1 cellular context compared by ENCODE assay signal in genomic region chr6:15533379-15534044, GRCh38.
TF ChIP-seq lines count a peak whose summit lies in the region.

No MANE protein-coding gene starts in this region.

TF ChIP-seq in K562, 482 proteins besides CTCF, POLR2A, EP300 and RAD21:
- TF ChIP-seq BDP1 (IDR thresholded peaks at IDR 0.05; ENCODE audit: insufficient read depth, insufficient read length) (no peak), FIP1L1 (IDR thresholded peaks at IDR 0.05; ENCODE audit: low read depth, low read length, poor library complexity, severe bottlenecking) (no peak), FOSL1 (tag; conservative IDR thresholded peaks at IDR 0.05) (peak; percentile 29; the same call in 1 of the 2 replicates), FOXO4 (CRISPR knock-in tag; IDR thresholded peaks at IDR 0.05) (no peak), ZNF354B (CRISPR knock-in tag; IDR thresholded peaks at IDR 0.05) (no peak), ZFP91 (CRISPR knock-in tag; IDR thresholded peaks at IDR 0.05) (no peak), CEBPG (CRISPR knock-in tag; IDR thresholded peaks at IDR 0.05) (peak; percentile 6; the same call in 1 of the 2 replicates), CEBPG (tag; conservative IDR thresholded peaks at IDR 0.05 in 1 of 2, IDR thresholded peaks at IDR 0.05 in 1 of 2) (no peak), LARP7 (IDR thresholded peaks at IDR 0.05) (no peak), HMG20B (CRISPR knock-in tag; IDR thresholded peaks at IDR 0.05) (no peak), CREM (IDR thresholded peaks at IDR 0.05; ENCODE audit: low read depth) (no peak), ELK1 (CRISPR knock-in tag; IDR thresholded peaks at IDR 0.05) (no peak), JUND (IDR thresholded peaks at IDR 0.05; ENCODE audit: borderline replicate concordance, low read depth, low read length) (peak; percentile 48; the same call in 1 of the 2 replicates), JUND (tag; IDR thresholded peaks at IDR 0.05; ENCODE audit: borderline replicate concordance, low read depth, low read length) (no peak), PURB (CRISPR knock-in tag; IDR thresholded peaks at IDR 0.05; ENCODE audit: low read depth) (no peak), ZNF253 (CRISPR knock-in tag; conservative IDR thresholded peaks at IDR 0.05) (no peak), MAFG (tag; conservative IDR thresholded peaks at IDR 0.05) (no peak), ZC3H11A (IDR thresholded peaks at IDR 0.05; ENCODE audit: low read depth, low read length) (no peak), DACH1 (IDR thresholded peaks at IDR 0.05; ENCODE audit: partially characterized antibody) (peak; percentile 39), MEIS2 (IDR thresholded peaks at IDR 0.05; ENCODE audit: partially characterized antibody) (peak; percentile 14), ARHGAP35 (IDR thresholded peaks at IDR 0.05; ENCODE audit: partially characterized antibody) (no peak), KDM1A (IDR thresholded peaks at IDR 0.05) (no peak), BRCA1 (IDR thresholded peaks at IDR 0.05) (no peak), BRCA1 (CRISPR knock-in tag; IDR thresholded peaks at IDR 0.05) (no peak), CBX5 (IDR thresholded peaks at IDR 0.05; ENCODE audit: borderline replicate concordance, low read depth) (no peak), USF1 (CRISPR knock-in tag; IDR thresholded peaks at IDR 0.05) (peak; percentile 24; the same call in 1 of the 2 replicates), ZBTB7A (IDR thresholded peaks at IDR 0.05; ENCODE audit: borderline replicate concordance, control insufficient read depth, low read depth, low read length) (no peak), CHD2 (IDR thresholded peaks at IDR 0.05; ENCODE audit: low read depth, low read length) (no peak), ILK (tag; IDR thresholded peaks at IDR 0.05; ENCODE audit: borderline replicate concordance, low read depth) (no peak), PKNOX1 (IDR thresholded peaks at IDR 0.05) (peak; percentile 77), CBX8 (IDR thresholded peaks at IDR 0.05; ENCODE audit: borderline replicate concordance, extremely low read depth, low read depth, low read length, poor library complexity, severe bottlenecking) (no peak), TCFL5 (CRISPR knock-in tag; conservative IDR thresholded peaks at IDR 0.05) (no peak), MEF2A (IDR thresholded peaks at IDR 0.05; ENCODE audit: control insufficient read depth, low read depth, low read length) (no peak), ZNF184 (CRISPR knock-in tag; IDR thresholded peaks at IDR 0.05) (no peak), ZNF584 (CRISPR knock-in tag; IDR thresholded peaks at IDR 0.05; ENCODE audit: low read depth) (no peak), PRMT5 (CRISPR knock-in tag; IDR thresholded peaks at IDR 0.05) (no peak), CSDE1 (IDR thresholded peaks at IDR 0.05) (no peak), THRA (IDR thresholded peaks at IDR 0.05) (no peak)
- TF ChIP-seq, protein P1, sequence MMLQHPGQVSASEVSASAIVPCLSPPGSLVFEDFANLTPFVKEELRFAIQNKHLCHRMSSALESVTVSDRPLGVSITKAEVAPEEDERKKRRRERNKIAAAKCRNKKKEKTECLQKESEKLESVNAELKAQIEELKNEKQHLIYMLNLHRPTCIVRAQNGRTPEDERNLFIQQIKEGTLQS (IDR thresholded peaks at IDR 0.05), result peak; percentile 73
- TF ChIP-seq, protein P1 (CRISPR knock-in tag; conservative IDR thresholded peaks at IDR 0.05), result no peak
